17 cellular contexts compared by ENCODE assay signal in the genomic region with DNA sequence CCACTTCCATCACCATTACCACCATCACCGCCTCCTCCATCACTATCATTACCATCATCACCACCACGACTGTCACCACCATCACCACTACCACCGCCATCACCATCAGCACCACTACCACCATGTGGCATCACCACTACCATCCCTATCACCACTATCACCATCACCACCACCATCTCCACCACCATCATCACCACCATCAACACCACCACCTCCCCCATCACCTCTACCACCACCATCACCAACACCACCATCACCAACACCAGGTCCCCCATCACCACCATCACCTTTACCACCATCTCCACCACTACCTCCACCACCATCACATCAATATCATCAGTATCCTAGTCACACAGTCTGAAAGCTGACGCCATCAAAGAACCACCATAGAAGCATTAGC. TPM values are rescaled to one million over a fixed set of nuclear protein-coding genes. Genes with fewer than 3 reads are reported as not detected.
"Had no signal": no experiment of that assay in that cellular context is flagged by ENCODE, and none has a peak within 500 bp of the region (broad histone marks: within the 10 kb centered on the region; RNA-seq: fewer than 3 reads in every experiment).

No MANE protein-coding gene starts in this region.

- H3K27ac Mint-ChIP-seq: activated CD4-positive, alpha-beta memory T cell treated with anti-CD3 and anti-CD28 coated beads for 36 hours; activated T-cell treated with anti-CD3 and anti-CD28 coated beads, Interleukin-2, amount 50 U/mL, for 72 hours; dendritic cell treated with granulocyte-macrophage colony-stimulating factor and Interleukin-4, amounts not matched to agents 40 ng/mL and 50 ng/mL, for 4 days; nephron progenitor cell; progenitor cell of endocrine pancreas; T-helper 2 cell treated with Interferon-gamma antibody and Interleukin-4, amounts not matched to agents 5 μg/mL and 100 μg/mL, for 36 hours had no signal

- H3K27ac ChIP-seq: esophagus squamous epithelium, heart right ventricle, stomach, vagina had no signal

- H3K4me3 Mint-ChIP-seq: activated CD4-positive, alpha-beta memory T cell treated with anti-CD3 and anti-CD28 coated beads for 36 hours; activated T-cell treated with anti-CD3 and anti-CD28 coated beads, Interleukin-2, amount 50 U/mL, for 72 hours; dendritic cell treated with granulocyte-macrophage colony-stimulating factor and Interleukin-4, amounts not matched to agents 40 ng/mL and 50 ng/mL, for 4 days; nephron progenitor cell; T-helper 2 cell treated with Interferon-gamma antibody and Interleukin-4, amounts not matched to agents 5 μg/mL and 100 μg/mL, for 36 hours had no signal

- H3K27me3 Mint-ChIP-seq: activated CD4-positive, alpha-beta memory T cell treated with anti-CD3 and anti-CD28 coated beads for 36 hours; dendritic cell treated with granulocyte-macrophage colony-stimulating factor and Interleukin-4, amounts not matched to agents 40 ng/mL and 50 ng/mL, for 4 days; progenitor cell of endocrine pancreas had no signal

- ATAC-seq: activated T-cell treated with anti-CD3 and anti-CD28 coated beads, Interleukin-2, amount 50 U/mL, for 72 hours; heart right ventricle had no signal

- H3K4me1 ChIP-seq: vagina had no signal

- H3K9me3 ChIP-seq: esophagus squamous epithelium, heart right ventricle, stomach, vagina had no signal

- H3K4me3 ChIP-seq: esophagus squamous epithelium, heart right ventricle, stomach, vagina had no signal

- DNase-seq: activated CD4-positive, alpha-beta memory T cell treated with anti-CD3 and anti-CD28 coated beads for 36 hours; activated effector memory CD4-positive, alpha-beta T cell treated with anti-CD3 and anti-CD28 coated beads, Interleukin-2, amount 50 U/mL, for 16 hours; activated naive CD4-positive, alpha-beta T cell treated with anti-CD3 and anti-CD28 coated beads, Interleukin-2, amount 50 U/mL, for 16 hours; activated T-cell treated with anti-CD3 and anti-CD28 coated beads, Interleukin-2, amount 50 U/mL, for 72 hours; effector CD8-positive, alpha-beta T cell; esophagus squamous epithelium; heart right ventricle; nephron progenitor cell; occipital lobe; stimulated activated CD4-positive, alpha-beta T cell treated with anti-CD3 and anti-CD28 coated beads, Interleukin-2, amount 100 ng/mL, for 24 hours; stomach; trophoblast cell had no signal

- H3K27me3 ChIP-seq: esophagus squamous epithelium, heart right ventricle, stomach, vagina had no signal

- H3K9me3 Mint-ChIP-seq: activated CD4-positive, alpha-beta memory T cell treated with anti-CD3 and anti-CD28 coated beads for 36 hours had no signal

RNA-seq across cellular contexts. Expression of a gene that starts 39.9 kb away (rescaled TPM):
- total RNA-seq: temporal lobe had no signal
